In the genomic region with DNA sequence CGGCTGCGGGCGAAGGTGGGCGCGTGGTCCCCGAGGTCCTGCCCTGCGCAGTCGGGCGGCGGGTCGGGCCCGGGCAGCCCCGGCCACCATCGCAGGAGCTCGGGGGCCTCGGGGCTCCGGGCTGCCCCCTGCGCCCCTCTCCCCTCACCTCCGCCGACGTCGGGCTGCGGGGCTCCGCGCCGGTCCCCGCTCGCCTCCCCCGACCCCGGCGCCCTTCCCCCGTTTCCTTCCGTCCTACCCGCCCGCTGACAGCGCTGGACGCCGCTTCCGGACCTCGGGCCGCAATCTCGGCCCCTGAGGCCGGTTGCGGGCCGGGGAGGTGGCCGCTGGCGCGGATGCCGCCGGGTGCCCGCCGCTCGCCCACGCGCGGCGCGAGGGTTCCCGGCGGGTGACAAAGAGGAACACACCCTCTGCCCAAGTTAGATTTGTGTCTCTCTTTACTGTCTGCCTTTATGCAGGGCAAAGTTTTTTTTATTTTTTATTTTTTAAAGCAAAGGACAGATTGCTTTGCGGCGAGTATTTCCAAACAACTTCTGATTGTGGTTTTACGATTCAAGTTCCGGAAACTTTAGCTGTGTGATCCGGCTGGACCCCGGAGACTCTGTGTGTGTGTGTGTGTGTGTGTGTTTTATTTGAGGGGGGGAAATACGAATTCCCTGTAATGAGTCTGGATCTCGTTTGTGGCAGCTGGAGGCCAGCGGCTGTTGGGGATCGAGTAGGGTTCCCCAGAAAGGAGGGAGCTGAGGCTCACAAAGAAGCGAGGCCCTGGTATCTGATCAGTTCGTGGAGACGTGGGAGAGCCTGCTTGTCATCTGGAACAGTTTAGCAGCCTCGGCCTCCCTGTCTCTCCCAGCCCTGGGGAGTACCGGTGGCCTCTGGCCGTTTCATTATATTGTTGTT, we compare ENCODE assay signal across 8 cellular contexts. TPM values are rescaled to one million over a fixed set of nuclear protein-coding genes. Genes with fewer than 3 reads are reported as not detected.
A peak's percentile ranks its signal among the peaks of the same experiment; 100 is the strongest.
DNase-seq lines count a peak whose midpoint lies in the region; ATAC-seq and TF ChIP-seq lines count a peak whose summit lies in the region.

No MANE protein-coding gene starts in this region.

- WGBS in right lobe of liver (ENCODE audit: insufficient coverage, low coverage, low lambda C conversion rate, missing lambda C conversion rate), result 0% methylated on average over 34 of the region's 76 CpGs

- H3K27ac ChIP-seq in right lobe of liver, result peak overlapping the region; percentile 76 to 83 (median 77)

- TF ChIP-seq CTCF in choroid plexus epithelial cell (conservative IDR thresholded peaks at IDR 0.05; ENCODE audit: low read depth, low read length) (no peak), right lobe of liver (IDR thresholded peaks at IDR 0.05) (no peak), type B pancreatic cell (conservative IDR thresholded peaks at IDR 0.05) (no peak)

- TF ChIP-seq POLR2A in right lobe of liver (IDR thresholded peaks at IDR 0.05), result no peak

- H3K27me3 ChIP-seq in right lobe of liver, result no peaks in the 10 kb centered on the region

- H3K9me3 ChIP-seq in right lobe of liver, result no peaks in the 10 kb centered on the region

- peaks cover 0 to 34% (median 11%) of the 10 kb centered on the region in 4 donors for H3K4me1 ChIP-seq in right lobe of liver

- H3K4me3 Mint-ChIP-seq in type B pancreatic cell, result peak overlapping the region; percentile 97

- DNase-seq in AG08396 (ENCODE audit: low spot score) (peak; percentile 61), NCI-H146 treated with DMSO at 0.1 percent for 48 hours (lab: John Stamatoyannopoulos, UW; ENCODE audit: unreplicated experiment) (peak; percentile 12), choroid plexus epithelial cell (ENCODE audit: low read depth) (peak; percentile 57), right lobe of liver (peak; percentile 45 to 58 (median 47)), type B pancreatic cell (ENCODE audit: extremely low spot score, unreplicated experiment) (no peak), COLO829 (ENCODE audit: low spot score) (no peak)

- peaks cover 11% of the 10 kb centered on the region for H3K36me3 Mint-ChIP-seq in type B pancreatic cell

- ATAC-seq in GM19023 (IDR thresholded peaks at IDR 0.05; ENCODE audit: unreplicated experiment) (peak; percentile 9), right lobe of liver (peak in 3 of 4 donors; percentile 1 to 5 (median 3)), GM21528 (IDR thresholded peaks at IDR 0.05; ENCODE audit: low FRiP score, unreplicated experiment) (no peak)

- H3K27ac Mint-ChIP-seq in type B pancreatic cell, result peak overlapping the region; percentile 91

- intact Hi-C loops in right lobe of liver (cut with DNase I), result no loop called here

- H3K9me3 Mint-ChIP-seq in type B pancreatic cell, result no peaks in the 10 kb centered on the region

- H3K36me3 ChIP-seq in right lobe of liver, result no peaks in the 10 kb centered on the region

- peaks cover 4% of the 10 kb centered on the region for H3K27me3 Mint-ChIP-seq in type B pancreatic cell

- H3K4me1 Mint-ChIP-seq in type B pancreatic cell (ENCODE audit: unreplicated experiment), result peaks cover 44% of the 10 kb centered on the region

- H3K4me3 ChIP-seq in choroid plexus epithelial cell (ENCODE audit: low read depth, low read length) (peak overlapping the region; percentile 65), right lobe of liver (peak overlapping the region; percentile 56 to 84 (median 65))

RNA-seq across cellular contexts. Expression of a gene that starts 1.0 kb away (rescaled TPM):
- 100 to 1,000 TPM in 1 of 6 experiments, 10 to 100 TPM in 5; 44.9 to 104 (median 80.0) TPM for total RNA-seq in right lobe of liver
- 195 and 301 TPM in 2 replicates for total RNA-seq in type B pancreatic cell (ENCODE audit: low replicate concordance)

RNA-seq across cellular contexts. Expression of a gene that starts 33.2 kb away (rescaled TPM):
- total RNA-seq in right lobe of liver (not detected), type B pancreatic cell (ENCODE audit: low replicate concordance) (not detected in 2 replicates)

Comparison
In these comparisons a context has a peak if more than half of its experiments do, and no peak if none do; other contexts are left out.
1. DNase-seq: peak in AG08396 (single experiment), NCI-H146 treated with DMSO at 0.1 percent for 48 hours (single experiment), choroid plexus epithelial cell (single experiment) and right lobe of liver (3 of 3); none in type B pancreatic cell (single experiment) and COLO829 (single experiment).